ENCODE assay signal across 1 cellular context in genomic region chr16:28538733-28539596, GRCh38.
TF ChIP-seq lines count a peak whose summit lies in the region.

TSS of gene NUPR1 (minus strand) at chr16:28538974. CDS start at chr16:28538907, 67 bp downstream.

TF ChIP-seq in K562, 482 proteins besides CTCF, POLR2A, EP300 and RAD21 (continued from another document and continues in another):
- TF ChIP-seq CUX1 (CRISPR knock-in tag; IDR thresholded peaks at IDR 0.05) = no peak
- TF ChIP-seq ZNF232 (CRISPR knock-in tag; IDR thresholded peaks at IDR 0.05) = no peak
- TF ChIP-seq ZKSCAN1 (IDR thresholded peaks at IDR 0.05; ENCODE audit: low read depth, low read length) = no peak
- TF ChIP-seq ZNF449 (CRISPR knock-in tag; IDR thresholded peaks at IDR 0.05) = 0 out of 2 replicates have a peak, but pooled peaks have one; percentile 78
- no peak for TF ChIP-seq CBFA2T2 (conservative IDR thresholded peaks at IDR 0.05)
- TF ChIP-seq ZNF134 (CRISPR knock-in tag; conservative IDR thresholded peaks at IDR 0.05) = no peak; the same call in 1 of the 2 replicates
- TF ChIP-seq NFIX (CRISPR knock-in tag; IDR thresholded peaks at IDR 0.05; ENCODE audit: low read depth) = no peak
- TF ChIP-seq ZNF639 (CRISPR knock-in tag; conservative IDR thresholded peaks at IDR 0.05 in 1 of 2, IDR thresholded peaks at IDR 0.05 in 1 of 2) = peak in 1 of 2 experiments; percentile 46; a peak in 1 of 4 replicates
- TF ChIP-seq USF2 (CRISPR knock-in tag; IDR thresholded peaks at IDR 0.05) = no peak
- TF ChIP-seq PRMT5 (CRISPR knock-in tag; IDR thresholded peaks at IDR 0.05) = no peak
- TF ChIP-seq TCF15 (CRISPR knock-in tag; IDR thresholded peaks at IDR 0.05) = peak; percentile 91
- peak; percentile 95 for TF ChIP-seq ATF4 (CRISPR knock-in tag; IDR thresholded peaks at IDR 0.05)
- no peak for TF ChIP-seq EZH2 (IDR thresholded peaks at IDR 0.05; ENCODE audit: borderline replicate concordance, low read depth, low read length)
- TF ChIP-seq ZNF79 (CRISPR knock-in tag; IDR thresholded peaks at IDR 0.05; ENCODE audit: low read depth) = 0 out of 2 replicates have a peak, but pooled peaks have one; percentile 39
- no peak for TF ChIP-seq ZBTB33 (CRISPR knock-in tag; IDR thresholded peaks at IDR 0.05)
- TF ChIP-seq SIN3A (IDR thresholded peaks at IDR 0.05; ENCODE audit: borderline replicate concordance in 2 of 2, control insufficient read depth in 1 of 2, low read depth in 2 of 2, low read length in 2 of 2) = no peak
- 0 out of 2 replicates have a peak, but pooled peaks have one; percentile 4 for TF ChIP-seq BCL6 (CRISPR knock-in tag; IDR thresholded peaks at IDR 0.05)
- no peak for TF ChIP-seq SP1 (CRISPR knock-in tag; IDR thresholded peaks at IDR 0.05)
- TF ChIP-seq PML (IDR thresholded peaks at IDR 0.05; ENCODE audit: low read length) = no peak
- TF ChIP-seq PTTG1 (tag; IDR thresholded peaks at IDR 0.05; ENCODE audit: low read depth) = peak; percentile 85
- TF ChIP-seq UBTF (IDR thresholded peaks at IDR 0.05; ENCODE audit: borderline replicate concordance in 1 of 2, low read depth in 2 of 2, low read length in 2 of 2) = no peak
- TF ChIP-seq MCM7 (IDR thresholded peaks at IDR 0.05) = no peak
- TF ChIP-seq ZZZ3 (IDR thresholded peaks at IDR 0.05) = no peak
- no peak for TF ChIP-seq MCM5 (IDR thresholded peaks at IDR 0.05; ENCODE audit: low read depth)
- TF ChIP-seq FOSL1 (tag; conservative IDR thresholded peaks at IDR 0.05) = peak; percentile 43
- TF ChIP-seq SMAD4 (CRISPR knock-in tag; conservative IDR thresholded peaks at IDR 0.05) = peak; percentile 77
- peak; percentile 77 for TF ChIP-seq MEF2D (tag; conservative IDR thresholded peaks at IDR 0.05; ENCODE audit: low read depth)
- no peak for TF ChIP-seq CSDE1 (IDR thresholded peaks at IDR 0.05)
- no peak for TF ChIP-seq RB1 (IDR thresholded peaks at IDR 0.05; ENCODE audit: low read depth)
- no peak for TF ChIP-seq CEBPZ (IDR thresholded peaks at IDR 0.05; ENCODE audit: borderline replicate concordance, low read depth, low read length)
- peak; percentile 46; the same call in 1 of the 2 replicates for TF ChIP-seq GTF2E2 (tag; IDR thresholded peaks at IDR 0.05)
- TF ChIP-seq L3MBTL2 (IDR thresholded peaks at IDR 0.05) = peak; percentile 69
- no peak for TF ChIP-seq RBM25 (IDR thresholded peaks at IDR 0.05; ENCODE audit: low read depth, low read length, severe bottlenecking)
- no peak for TF ChIP-seq CCAR2 (IDR thresholded peaks at IDR 0.05; ENCODE audit: low read depth, low read length)
- TF ChIP-seq ZNF347 (CRISPR knock-in tag; IDR thresholded peaks at IDR 0.05; ENCODE audit: low read depth) = no peak
- TF ChIP-seq THAP12 (CRISPR knock-in tag; IDR thresholded peaks at IDR 0.05) = no peak
- no peak for TF ChIP-seq BMI1 (IDR thresholded peaks at IDR 0.05; ENCODE audit: low read length)
- TF ChIP-seq THRB (CRISPR knock-in tag; conservative IDR thresholded peaks at IDR 0.05) = 0 out of 2 replicates have a peak, but pooled peaks have one; percentile 22
